ENCODE assay signal across 1 cellular context in the genomic region with DNA sequence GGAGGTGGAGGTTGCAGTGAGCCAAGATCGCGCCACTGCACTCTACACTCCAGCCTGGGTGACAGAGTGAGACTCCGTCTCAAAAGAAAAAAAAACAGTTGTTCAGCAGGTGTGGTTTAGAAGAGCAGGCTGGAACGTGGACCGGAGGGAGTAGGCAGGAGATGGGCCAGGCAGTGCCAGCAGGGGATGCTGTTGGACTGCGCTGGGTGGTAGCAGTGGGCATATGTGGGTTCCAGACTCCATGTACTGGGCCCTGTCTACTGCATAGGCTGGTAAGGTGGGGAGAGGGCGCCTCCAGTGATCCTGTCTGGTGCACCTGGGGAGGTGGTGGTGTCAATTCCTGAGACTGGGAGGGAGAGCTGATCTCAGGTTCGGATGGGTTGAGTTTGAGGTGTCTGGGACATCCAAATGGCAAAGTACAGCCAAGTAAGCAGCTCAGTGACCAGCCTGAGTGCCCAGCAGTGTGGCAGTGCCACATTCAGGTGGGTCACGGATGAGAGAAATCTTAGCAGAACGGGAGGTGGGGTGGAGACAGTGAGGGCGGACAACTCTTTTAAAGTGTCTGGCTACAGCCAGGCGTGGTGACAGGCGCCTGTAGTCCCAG.
TF ChIP-seq lines count a peak whose summit lies in the region.

No MANE protein-coding gene starts in this region.

TF ChIP-seq in K562, 482 proteins besides CTCF, POLR2A, EP300 and RAD21:
- TF ChIP-seq ARID2 (IDR thresholded peaks at IDR 0.05) (peak; percentile 9; the same call in 1 of the 2 replicates), POLR2G (IDR thresholded peaks at IDR 0.05; ENCODE audit: low read depth, low read length) (0 out of 2 replicates have a peak, but pooled peaks have one; percentile 34), SMAD1 (IDR thresholded peaks at IDR 0.05; ENCODE audit: low read depth, low read length, partially characterized antibody) (no peak), SMC3 (conservative IDR thresholded peaks at IDR 0.05; ENCODE audit: insufficient read depth, low read depth, low read length) (peak; percentile 38; the same call in 1 of the 2 replicates), STAG1 (CRISPR knock-in tag; IDR thresholded peaks at IDR 0.05; ENCODE audit: borderline replicate concordance) (peak; percentile 33; the same call in 1 of the 2 replicates)
- TF ChIP-seq, protein P1, sequence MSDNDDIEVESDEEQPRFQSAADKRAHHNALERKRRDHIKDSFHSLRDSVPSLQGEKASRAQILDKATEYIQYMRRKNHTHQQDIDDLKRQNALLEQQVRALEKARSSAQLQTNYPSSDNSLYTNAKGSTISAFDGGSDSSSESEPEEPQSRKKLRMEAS (CRISPR knock-in tag; IDR thresholded peaks at IDR 0.05) = no peak
TF ChIP-seq in K562: peak in this region for 4.
